Comparison of ENCODE assay signal across 10 cellular contexts in genomic region chr1:89286549-89287181, GRCh38. TPM values are rescaled to one million over a fixed set of nuclear protein-coding genes. Genes with fewer than 3 reads are reported as not detected.
DNase-seq lines count a peak whose midpoint lies in the region; ATAC-seq, FAIRE-seq and TF ChIP-seq lines count a peak whose summit lies in the region.
"Had no signal": no experiment of that assay in that cellular context is flagged by ENCODE, and none has a peak within 500 bp of the region (broad histone marks: within the 10 kb centered on the region; RNA-seq: fewer than 3 reads in every experiment).

No MANE protein-coding gene starts in this region.

- no peak overlapping the region for H3K4me2 ChIP-seq in HepG2 (ENCODE audit: low read depth, low read length)

- ATAC-seq in HepG2 (no peak), HG03108 (IDR thresholded peaks at IDR 0.05; ENCODE audit: unreplicated experiment) (peak; percentile 95), aorta (ENCODE audit: low FRiP score) (peak; percentile 50)

- TF ChIP-seq CTCF in liver (IDR thresholded peaks at IDR 0.05; ENCODE audit: low read depth, low read length, missing input control) (no peak), HepG2 (CRISPR knock-in tag; IDR thresholded peaks at IDR 0.05) (no peak), HFFc6 (IDR thresholded peaks at IDR 0.05) (no peak)

- intact Hi-C loops in HepG2 (cut with micrococcal nuclease; ENCODE audit: unreplicated experiment) = no loop called here
- intact Hi-C loops in aorta (cut with DNase I) = no loop called here

- in situ Hi-C loops in HepG2 (cut with HindIII; ENCODE audit: extremely low pct_ligation_motif_present, low pct_unique_long_range_greater_than_20kb) = no loop called here

- no peak for TF ChIP-seq EP300 in HepG2 (IDR thresholded peaks at IDR 0.05; ENCODE audit: low read depth in 2 of 2, low read length in 2 of 2)
- no peak for TF ChIP-seq EP300 in HepG2 (CRISPR knock-in tag; IDR thresholded peaks at IDR 0.05; ENCODE audit: borderline replicate concordance)

- 7% methylated on average over 3 of the region's 3 CpGs for WGBS in liver
- WGBS in HepG2 (ENCODE audit: low lambda C conversion rate) = 18% methylated on average over 3 of the region's 3 CpGs
- 32 to 34% methylated on average over 3 of the region's 3 CpGs for WGBS in aorta, 2 donors

- no peak overlapping the region for H3K27ac Mint-ChIP-seq in HFFc6

- H3K27me3 Mint-ChIP-seq in HFFc6 (ENCODE audit: insufficient read depth) = no peaks in the 10 kb centered on the region

- TF ChIP-seq POLR2A in HepG2 (IDR thresholded peaks at IDR 0.05; ENCODE audit: insufficient read depth in 1 of 2, low read depth in 2 of 2, low read length in 2 of 2) = no peak

- TF ChIP-seq RAD21 in liver (IDR thresholded peaks at IDR 0.05) (no peak), HepG2 (CRISPR knock-in tag; IDR thresholded peaks at IDR 0.05) (no peak)

- H3K9me3 ChIP-seq in liver (ENCODE audit: control insufficient read depth in 4 of 4, low read length in 3 of 4) = no peaks in the 10 kb centered on the region
- H3K9me3 ChIP-seq in HepG2 (ENCODE audit: low read length) = no peaks in the 10 kb centered on the region
- H3K9me3 ChIP-seq in aorta (ENCODE audit: control insufficient read depth, low read length) = no peaks in the 10 kb centered on the region

- POLR2A ChIA-PET in HepG2 (lab: Yijun Ruan, JAX) = no interaction called here

- H3K36me3 Mint-ChIP-seq in HFFc6 (ENCODE audit: low read depth) = no peaks in the 10 kb centered on the region

- DNase-seq in HepG2 (ENCODE audit: low spot score) = no peak
- DNase-seq in central memory CD4-positive, alpha-beta T cell = peak; percentile 39
- DNase-seq in aorta = no peak
- no peak for DNase-seq in HFFc6
- no peak for DNase-seq in NCI-H69 (lab: John Stamatoyannopoulos, UW)
- DNase-seq in COLO829 (ENCODE audit: low spot score) = no peak

- no peak for FAIRE-seq in HepG2 (lab: Jason Lieb, UNC)

- H3K9me3 Mint-ChIP-seq in HFFc6 = peaks cover 8% of the 10 kb centered on the region

- H3K4me1 ChIP-seq in liver (ENCODE audit: control insufficient read depth in 4 of 4, insufficient read depth in 4 of 4, low read length in 3 of 4) = peaks cover 1 to 26% (median 17%) of the 10 kb centered on the region in 4 donors
- no peaks in the 10 kb centered on the region for H3K4me1 ChIP-seq in HepG2 (ENCODE audit: insufficient read depth, low read length)
- peaks cover 0 to 2% of the 10 kb centered on the region in 2 donors for H3K4me1 ChIP-seq in aorta (ENCODE audit: control insufficient read depth in 1 of 2, insufficient read depth in 2 of 2, low read length in 2 of 2)

- no peaks in the 10 kb centered on the region for H3K79me2 ChIP-seq in HepG2 (ENCODE audit: insufficient read depth, low read length)

- H4K20me1 ChIP-seq in HepG2 (ENCODE audit: insufficient read depth, low read length) = no peaks in the 10 kb centered on the region

- no peaks in the 10 kb centered on the region for H3K27me3 ChIP-seq in liver (ENCODE audit: control insufficient read depth in 4 of 4, insufficient read depth in 4 of 4, low read length in 3 of 4)
- no peaks in the 10 kb centered on the region for H3K27me3 ChIP-seq in HepG2 (ENCODE audit: control insufficient read depth in 1 of 2, insufficient read depth in 2 of 2, low read length in 2 of 2)
- no peaks in the 10 kb centered on the region for H3K27me3 ChIP-seq in aorta (ENCODE audit: control insufficient read depth in 1 of 2, insufficient read depth in 2 of 2, low read length in 1 of 2)
- H3K27me3 ChIP-seq: cardiac muscle cell had no signal

- H3K4me3 ChIP-seq in liver (ENCODE audit: low read depth in 1 of 3, low read length in 3 of 3) = peak overlapping the region in 1 of 3 donors; percentile 16
- no peak overlapping the region for H3K4me3 ChIP-seq in HepG2 (replicated peaks in 1 of 3; ENCODE audit: insufficient read depth in 1 of 3, low read depth in 2 of 3, low read length in 3 of 3)
- H3K4me3 ChIP-seq in aorta (ENCODE audit: low read length in 2 of 2) = no peak overlapping the region
- H3K4me3 ChIP-seq: cardiac muscle cell had no signal

- no peak overlapping the region for H2AFZ ChIP-seq in HepG2 (ENCODE audit: low read length)

- CTCF ChIA-PET in HepG2 (lab: Yijun Ruan, JAX; ENCODE audit: low intra/inter-chr PET ratio, low total read pairs) = no interaction called here

- BruUV-seq in HepG2 (replicated peaks; lab: Mats Ljungman, UMichigan) = no TSS peak

- no peaks in the 10 kb centered on the region for H3K4me1 Mint-ChIP-seq in HFFc6 (ENCODE audit: low read depth)
- H3K4me1 Mint-ChIP-seq: neural crest cell had no signal

- peak overlapping the region; percentile 66 to 83 for H3K27ac ChIP-seq in liver (ENCODE audit: low read depth in 1 of 2, low read length in 2 of 2)
- no peak overlapping the region for H3K27ac ChIP-seq in HepG2 (ENCODE audit: extremely low read length, insufficient read depth, low read length)
- no peak overlapping the region for H3K27ac ChIP-seq in aorta (ENCODE audit: low read depth in 1 of 2, low read length in 2 of 2)
- H3K27ac ChIP-seq: cardiac muscle cell had no signal

- H3K36me3 ChIP-seq in liver (ENCODE audit: control insufficient read depth in 4 of 4, insufficient read depth in 3 of 4, low read depth in 1 of 4, low read length in 3 of 4) (no peaks in the 10 kb centered on the region), HepG2 (replicated peaks in 1 of 2; ENCODE audit: control insufficient read depth in 1 of 2, insufficient read depth in 2 of 2, low read length in 2 of 2) (no peaks in the 10 kb centered on the region), aorta (ENCODE audit: control insufficient read depth in 1 of 2, insufficient read depth in 2 of 2, low read length in 1 of 2) (no peaks in the 10 kb centered on the region)
- H3K36me3 ChIP-seq: cardiac muscle cell had no signal

- no peak overlapping the region for H3K4me3 Mint-ChIP-seq in HFFc6
- H3K4me3 Mint-ChIP-seq: neural crest cell had no signal

- peak overlapping the region in 1 of 2 donors; percentile 20 for H3K9ac ChIP-seq in liver (ENCODE audit: low read depth in 1 of 2, low read length in 2 of 2)
- no peak overlapping the region for H3K9ac ChIP-seq in HepG2 (ENCODE audit: insufficient read depth, low read depth, low read length)

TF ChIP-seq in liver, 16 proteins besides CTCF, POLR2A, EP300 and RAD21:
- TF ChIP-seq SP1 (IDR thresholded peaks at IDR 0.05) (peak; percentile 47), RXRA (IDR thresholded peaks at IDR 0.05) (no peak), FOXA2 (IDR thresholded peaks at IDR 0.05) (no peak), MAX (IDR thresholded peaks at IDR 0.05) (peak; percentile 21), HNF4G (IDR thresholded peaks at IDR 0.05) (peak; percentile 26), NR2F2 (IDR thresholded peaks at IDR 0.05) (no peak), HNF4A (conservative IDR thresholded peaks at IDR 0.05) (peak; percentile 70 to 72), YY1 (IDR thresholded peaks at IDR 0.05) (peak; percentile 7), JUND (IDR thresholded peaks at IDR 0.05) (peak in 1 of 2 donors; percentile 6), EGR1 (IDR thresholded peaks at IDR 0.05; ENCODE audit: low read depth in 2 of 2) (no peak)

TF ChIP-seq in HepG2, 621 proteins besides CTCF, POLR2A, EP300 and RAD21:
- no peak for TF ChIP-seq ZMYM3 (CRISPR knock-in tag; IDR thresholded peaks at IDR 0.05)

RNA-seq across cellular contexts. Expression of gene GBP5, which starts 14.0 kb away (rescaled TPM):
- 1 to 10 TPM; 1.9 to 3.8 TPM for total RNA-seq in liver
- 1 to 10 TPM in 1 of 2 donors, under 1 TPM in 1; 0.78 to 1.5 TPM for polyA plus RNA-seq in liver
- total RNA-seq in HepG2 (2016; rRNA removed; fragmentation: Illumina TruSeq; extraction: Trizol) = not detected in 2 replicates
- not detected in 2 replicates for total RNA-seq in HepG2 (2016; cell fraction: cytosol; rRNA removed; fragmentation: Illumina TruSeq; extraction: Trizol; ENCODE audit: low read depth)
- not detected in 2 replicates for total RNA-seq in HepG2 (2016; cell fraction: insoluble cytoplasmic fraction; rRNA removed; fragmentation: Illumina TruSeq; extraction: Trizol)
- total RNA-seq in HepG2 (2016; cell fraction: membrane; rRNA removed; fragmentation: Illumina TruSeq; extraction: Trizol) = not detected in 2 replicates
- not detected in 2 replicates for total RNA-seq in HepG2 (2016; cell fraction: nucleus; rRNA removed; fragmentation: Illumina TruSeq; extraction: Trizol)
- 0.01 TPM in 1 of 2 replicates, not detected in the other for polyA plus RNA-seq in HepG2 (2011; rRNA removed)
- not detected in 2 replicates for polyA plus RNA-seq in HepG2 (2011; cell fraction: cytosol; rRNA removed)
- polyA plus RNA-seq in HepG2 (2011; cell fraction: nucleus; rRNA removed) = not detected in 2 replicates
- not detected in 2 replicates for polyA plus RNA-seq in HepG2 (2012)
- polyA plus RNA-seq in HepG2 (2016; cell fraction: cytosol; fragmentation: Illumina TruSeq; extraction: Trizol; ENCODE audit: low read depth) = not detected in 2 replicates
- polyA plus RNA-seq in HepG2 (2016; cell fraction: insoluble cytoplasmic fraction; fragmentation: Illumina TruSeq; extraction: Trizol; ENCODE audit: low read depth) = not detected in 2 replicates
- polyA plus RNA-seq in HepG2 (2016; cell fraction: membrane; fragmentation: Illumina TruSeq; extraction: Trizol; ENCODE audit: low read depth) = not detected in 2 replicates
- polyA plus RNA-seq in HepG2 (2016; cell fraction: nucleus; fragmentation: Illumina TruSeq; extraction: Trizol; ENCODE audit: insufficient read depth, low read depth) = not detected in 2 replicates
- polyA minus RNA-seq in HepG2 (2011; rRNA and poly(A)+ RNA removed; ENCODE audit: low replicate concordance) = 0.33 TPM in 1 of 2 replicates, not detected in the other
- not detected in 2 replicates for polyA minus RNA-seq in HepG2 (2011; cell fraction: cytosol; rRNA and poly(A)+ RNA removed)
- not detected in 2 replicates for polyA minus RNA-seq in HepG2 (2011; cell fraction: nucleus; rRNA and poly(A)+ RNA removed)
- total RNA-seq in aorta = 1 to 10 TPM; 3.7 to 7.9 TPM
- 1 to 10 TPM in 1 of 2 donors, under 1 TPM in 1; 0.20 to 1.0 TPM for polyA plus RNA-seq in aorta
- total RNA-seq in HFFc6 (2021; fragmentation: NEBNext Ultra II Directional; extraction: Animal tissue kit (Norgen Biotek cat#: 25700)) = under 1 TPM in 2 of 6 experiments, not detected in 4; 0.10 to 0.34 TPM
- total RNA-seq: neural crest cell had no signal

Comparison
In these comparisons a context has a peak if more than half of its experiments do, and no peak if none do; other contexts are left out.
1. H3K27ac ChIP-seq: peak in liver (2 of 2); none in HepG2 (single experiment) and aorta (0 of 2).